Comparison of ENCODE assay signal across 8 cellular contexts in the genomic region with DNA sequence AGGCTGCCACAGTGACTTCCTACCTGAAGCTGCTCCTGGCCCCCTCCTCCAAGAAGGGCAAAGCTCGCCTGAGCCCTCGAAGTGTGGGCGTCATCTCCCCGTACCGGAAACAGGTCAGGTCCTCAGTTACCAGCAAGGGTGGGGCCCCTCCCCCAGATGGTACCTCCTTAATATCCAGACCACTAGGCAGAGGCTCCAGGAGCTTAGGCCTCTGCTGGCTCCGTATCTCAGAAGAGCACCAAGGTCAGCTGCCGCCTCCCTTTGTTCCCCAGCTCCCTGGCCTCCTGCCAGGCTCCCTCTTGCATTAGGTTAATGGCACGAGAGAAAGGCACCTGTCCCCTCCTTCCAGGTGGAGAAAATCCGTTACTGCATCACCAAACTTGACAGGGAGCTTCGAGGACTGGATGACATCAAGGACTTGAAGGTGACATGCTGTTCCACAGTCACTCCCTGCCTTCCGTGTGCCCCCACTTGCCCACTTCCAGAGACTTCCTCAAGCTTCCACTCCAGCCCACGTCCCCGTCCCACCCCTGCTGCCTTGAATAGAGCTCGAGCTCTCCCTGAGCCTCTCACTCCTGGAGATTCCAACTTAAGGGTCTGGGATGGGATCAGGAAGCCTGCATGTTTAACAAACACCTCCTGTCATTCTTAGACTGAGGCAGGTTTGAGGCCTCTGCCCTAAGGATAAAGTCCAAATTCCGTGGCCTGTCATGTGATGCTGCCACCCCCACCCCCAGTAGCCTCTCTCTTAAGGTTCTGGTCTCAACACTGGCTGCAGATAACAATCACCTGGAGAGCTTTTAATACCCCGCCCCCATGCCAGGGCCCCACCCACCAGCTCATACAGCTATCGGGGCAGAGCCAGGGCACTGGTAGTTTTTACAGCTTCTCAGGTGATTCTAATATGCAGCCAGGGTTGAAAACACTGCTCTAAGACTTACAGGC. TPM values are rescaled to one million over a fixed set of nuclear protein-coding genes. Genes with fewer than 3 reads are reported as not detected.
DNase-seq lines count a peak whose midpoint lies in the region; ATAC-seq, FAIRE-seq and TF ChIP-seq lines count a peak whose summit lies in the region.

No MANE protein-coding gene starts in this region.

- H3K4me1 Mint-ChIP-seq in GM23338, result peaks cover 59% of the 10 kb centered on the region

- no peaks in the 10 kb centered on the region for H3K9me3 Mint-ChIP-seq in GM23338

- ATAC-seq in GM23338, result peak; percentile 7
- no peak for ATAC-seq in GM21528 (IDR thresholded peaks at IDR 0.05; ENCODE audit: low FRiP score, unreplicated experiment)
- no peak for ATAC-seq in GM19452 (IDR thresholded peaks at IDR 0.05; ENCODE audit: unreplicated experiment)
- ATAC-seq in HG03175 (IDR thresholded peaks at IDR 0.05; ENCODE audit: unreplicated experiment), result no peak
- no peak for ATAC-seq in GM18498 (IDR thresholded peaks at IDR 0.05; ENCODE audit: unreplicated experiment)

- POLR2A ChIA-PET in endothelial cell of umbilical vein (lab: Charles Lee), result interaction anchor here (0.8 kb wide), 1 partner anchor 258 kb away, joined by 3 read pairs; the partner anchor contains the start of gene SLC16A1

- no peak for FAIRE-seq in endothelial cell of umbilical vein (lab: Jason Lieb, UNC)

- no peak overlapping the region for H4K91ac ChIP-seq in trophoblast cell (ENCODE audit: low read depth, low read length)

- no peak overlapping the region for H4K12ac ChIP-seq in trophoblast cell (ENCODE audit: low read depth, low read length)

- H3K9me2 ChIP-seq in GM23338 (ENCODE audit: insufficient read depth), result no peaks in the 10 kb centered on the region

- intact Hi-C loops in endothelial cell of umbilical vein (cut with micrococcal nuclease), result no loop called here

- WGBS in trophoblast cell (ENCODE audit: extremely low coverage, insufficient coverage, insufficient read length), result no CpG with 5 or more reads among the region's 17 CpGs

- no peaks in the 10 kb centered on the region for H3K9me3 ChIP-seq in endothelial cell of umbilical vein (replicated peaks; ENCODE audit: control insufficient read depth, insufficient read depth, low read length)
- H3K9me3 ChIP-seq in trophoblast cell (ENCODE audit: insufficient read depth, low read depth, low read length), result no peaks in the 10 kb centered on the region

- no peak overlapping the region for H3K4ac ChIP-seq in trophoblast cell (ENCODE audit: low read depth, low read length)

- 0 out of 2 replicates have a peak, but pooled peaks cover 3% of the 10 kb centered on the region for H3F3A ChIP-seq in GM23338 (replicated peaks; ENCODE audit: low read depth)

- no peak for TF ChIP-seq CTCF in GM23338 (conservative IDR thresholded peaks at IDR 0.05; ENCODE audit: low read depth in 2 of 2)
- no peak for TF ChIP-seq CTCF in endothelial cell of umbilical vein (IDR thresholded peaks at IDR 0.05; ENCODE audit: extremely low read depth in 1 of 2, insufficient read depth in 1 of 2, low read depth in 1 of 2, low read length in 2 of 2)

- no peak overlapping the region for H3K27ac Mint-ChIP-seq in GM23338

- peak overlapping the region; percentile 16 for H3K18ac ChIP-seq in trophoblast cell (ENCODE audit: low read length)

- H4K20me1 ChIP-seq in GM23338 (replicated peaks; ENCODE audit: insufficient read depth) (peaks cover 16% of the 10 kb centered on the region; the same call in 1 of the 2 replicates), endothelial cell of umbilical vein (replicated peaks; ENCODE audit: control insufficient read depth, extremely low read depth, insufficient read depth, low read length) (no peaks in the 10 kb centered on the region)

- H3K36me3 Mint-ChIP-seq in GM23338 (ENCODE audit: low read depth), result peaks cover 71% of the 10 kb centered on the region

- H3K14ac ChIP-seq in trophoblast cell (ENCODE audit: low read length), result peak overlapping the region; percentile 13

- H3K9ac ChIP-seq in endothelial cell of umbilical vein (replicated peaks; ENCODE audit: extremely low read depth, insufficient read depth, low read length), result no peak overlapping the region
- H3K9ac ChIP-seq in trophoblast cell (ENCODE audit: low read length), result peak overlapping the region; percentile 18

- H2BK120ac ChIP-seq in trophoblast cell (ENCODE audit: insufficient read depth, low read length, poor library complexity), result no peak overlapping the region

- H3K9me1 ChIP-seq in endothelial cell of umbilical vein (replicated peaks; ENCODE audit: control insufficient read depth, extremely low read depth, insufficient read depth, low read length), result no peaks in the 10 kb centered on the region

- H3K79me1 ChIP-seq in trophoblast cell (ENCODE audit: low read length), result peaks cover 13% of the 10 kb centered on the region

- H2AFZ ChIP-seq in GM23338 (no peak overlapping the region), endothelial cell of umbilical vein (ENCODE audit: low read depth, low read length) (no peak overlapping the region), trophoblast cell (ENCODE audit: insufficient read depth, low read length, poor library complexity) (no peak overlapping the region)

- DNase-seq in GM23338 (ENCODE audit: low spot score) (no peak), NCI-H510A (lab: John Stamatoyannopoulos, UW) (peak; percentile 87), endothelial cell of umbilical vein (ENCODE audit: low read depth, low spot score) (peak; percentile 23), trophoblast cell (peak; percentile 47 to 56)

- no peak overlapping the region for H4K8ac ChIP-seq in trophoblast cell (ENCODE audit: low read depth, low read length)

- H2BK12ac ChIP-seq in trophoblast cell (ENCODE audit: low read length), result no peak overlapping the region

- H3K4me3 Mint-ChIP-seq in GM23338, result no peak overlapping the region

- no TSS peak for BruUV-seq in endothelial cell of umbilical vein (replicated peaks; lab: Mats Ljungman, UMichigan)

- H3K36me3 ChIP-seq in GM23338 (ENCODE audit: insufficient read depth) (peaks cover 4% of the 10 kb centered on the region; the same call in 1 of the 2 replicates), endothelial cell of umbilical vein (ENCODE audit: control insufficient read depth in 2 of 2, extremely low read depth in 1 of 2, insufficient read depth in 2 of 2, low read length in 2 of 2) (peaks cover 20 to 47% of the 10 kb centered on the region in 2 experiments), trophoblast cell (ENCODE audit: control insufficient read depth in 1 of 2, insufficient read depth in 2 of 2, low read length in 2 of 2) (peaks cover 68 to 79% of the 10 kb centered on the region in 2 experiments)

- H2AK5ac ChIP-seq in trophoblast cell (ENCODE audit: low read length), result peak overlapping the region; percentile 20

- H3K27ac ChIP-seq in GM23338 (ENCODE audit: low read depth) (no peak overlapping the region), endothelial cell of umbilical vein (ENCODE audit: insufficient read depth, low read depth, low read length) (no peak overlapping the region), trophoblast cell (ENCODE audit: low read depth, low read length) (peak overlapping the region; percentile 81)

- dilution Hi-C loops in endothelial cell of umbilical vein (cut with MboI; ENCODE audit: extremely low pct_ligation_motif_present, low sequenced_read_pairs), result no loop called here

- no peak overlapping the region for H2BK5ac ChIP-seq in trophoblast cell (ENCODE audit: low read depth, low read length, poor library complexity)

- no peak overlapping the region for H3K4me2 ChIP-seq in GM23338
- H3K4me2 ChIP-seq in endothelial cell of umbilical vein (ENCODE audit: insufficient read depth, low read length), result no peak overlapping the region
- peak overlapping the region; percentile 37 for H3K4me2 ChIP-seq in trophoblast cell (ENCODE audit: low read length)

- H3K23ac ChIP-seq in trophoblast cell (ENCODE audit: low read length), result no peak overlapping the region

- CTCF ChIA-PET in endothelial cell of umbilical vein (lab: Charles Lee), result interaction anchor here (1.1 to 6.7 kb wide), 2 partner anchors 25 to 329 kb away, joined by 3 to 57 read pairs; partner anchors contain the start of gene MOV10

- H3K4me1 ChIP-seq in GM23338 (ENCODE audit: insufficient read depth) (peaks cover 45% of the 10 kb centered on the region), endothelial cell of umbilical vein (ENCODE audit: control insufficient read depth, extremely low read depth, insufficient read depth, low read length) (peaks cover 50% of the 10 kb centered on the region), trophoblast cell (ENCODE audit: control insufficient read depth in 1 of 2, insufficient read depth in 2 of 2, low read length in 2 of 2) (peaks cover 39 to 40% of the 10 kb centered on the region in 2 experiments)

- H3K79me2 ChIP-seq in GM23338 (replicated peaks; ENCODE audit: insufficient read depth) (no peaks in the 10 kb centered on the region), endothelial cell of umbilical vein (ENCODE audit: control insufficient read depth, insufficient read depth, low read length) (peaks cover 15% of the 10 kb centered on the region), trophoblast cell (ENCODE audit: control insufficient read depth, insufficient read depth, low read length, poor library complexity) (peaks cover 4% of the 10 kb centered on the region)

- TF ChIP-seq POLR2A in endothelial cell of umbilical vein (IDR thresholded peaks at IDR 0.05; ENCODE audit: low read depth, low read length), result peak; percentile 52

- H3K27me3 ChIP-seq in GM23338 (ENCODE audit: insufficient read depth) (peaks cover 20% of the 10 kb centered on the region), endothelial cell of umbilical vein (ENCODE audit: control insufficient read depth in 2 of 2, insufficient read depth in 2 of 2, low read length in 2 of 2) (no peaks in the 10 kb centered on the region), trophoblast cell (ENCODE audit: insufficient read depth, low read length) (no peaks in the 10 kb centered on the region)

- peaks cover 39% of the 10 kb centered on the region for H3K27me3 Mint-ChIP-seq in GM23338 (ENCODE audit: insufficient read depth, low read depth, poor library complexity)

- no peak overlapping the region for H3K4me3 ChIP-seq in GM23338
- H3K4me3 ChIP-seq in endothelial cell of umbilical vein (replicated peaks in 1 of 3; ENCODE audit: insufficient read depth in 1 of 3, low read depth in 1 of 3, low read length in 3 of 3), result no peak overlapping the region
- no peak overlapping the region for H3K4me3 ChIP-seq in trophoblast cell (ENCODE audit: low read depth, low read length)

RNA-seq across cellular contexts. Expression of gene RHOC, which starts 8.3 kb away (rescaled TPM):
- 51.3 and 65.4 TPM in 2 replicates for total RNA-seq in GM23338 (2014; rRNA removed; shearing (Covaris generic))
- polyA plus RNA-seq in GM23338 (2016; fragmentation: Nextera tagmentation; extraction: Ambion mirVana) (73.5 and 76.7 TPM in 2 replicates), endothelial cell of umbilical vein (1,244 and 1,340 TPM in 2 replicates)
- 652 and 699 TPM in 2 replicates for total RNA-seq in endothelial cell of umbilical vein
- 1,507 and 1,589 TPM in 2 replicates for polyA plus RNA-seq in endothelial cell of umbilical vein (2011; cell fraction: cytosol; rRNA removed)
- 615 and 657 TPM in 2 replicates for polyA plus RNA-seq in endothelial cell of umbilical vein (2011; cell fraction: nucleus; rRNA removed)
- polyA plus RNA-seq in endothelial cell of umbilical vein (2012), result 941 and 1,005 TPM in 2 replicates
- 905 and 1,030 TPM in 2 replicates for polyA minus RNA-seq in endothelial cell of umbilical vein
- 73.2 TPM for polyA minus RNA-seq in endothelial cell of umbilical vein (2011; cell fraction: cytosol; rRNA and poly(A)+ RNA removed)
- polyA minus RNA-seq in endothelial cell of umbilical vein (2011; cell fraction: nucleus; rRNA and poly(A)+ RNA removed), result 134 and 141 TPM in 2 replicates
- 286 and 295 TPM in 2 replicates for polyA plus RNA-seq in trophoblast cell (2013)

RNA-seq across cellular contexts. Expression of gene PPM1J, which starts 16.5 kb away (rescaled TPM):
- total RNA-seq in GM23338 (2014; rRNA removed; shearing (Covaris generic)), result 12.7 and 22.4 TPM in 2 replicates
- polyA plus RNA-seq in GM23338 (2016; fragmentation: Nextera tagmentation; extraction: Ambion mirVana) (17.9 and 19.0 TPM in 2 replicates), endothelial cell of umbilical vein (3.1 and 3.2 TPM in 2 replicates)
- 1.7 and 2.4 TPM in 2 replicates for total RNA-seq in endothelial cell of umbilical vein
- polyA plus RNA-seq in endothelial cell of umbilical vein (2011; cell fraction: cytosol; rRNA removed), result 1.7 and 2.7 TPM in 2 replicates
- 6.6 and 7.0 TPM in 2 replicates for polyA plus RNA-seq in endothelial cell of umbilical vein (2011; cell fraction: nucleus; rRNA removed)
- 1.4 and 1.7 TPM in 2 replicates for polyA plus RNA-seq in endothelial cell of umbilical vein (2012)
- 1.0 and 1.7 TPM in 2 replicates for polyA minus RNA-seq in endothelial cell of umbilical vein
- polyA minus RNA-seq in endothelial cell of umbilical vein (2011; cell fraction: cytosol; rRNA and poly(A)+ RNA removed), result not detected
- polyA minus RNA-seq in endothelial cell of umbilical vein (2011; cell fraction: nucleus; rRNA and poly(A)+ RNA removed), result 0.58 and 0.96 TPM in 2 replicates
- polyA plus RNA-seq in trophoblast cell (2013), result 2.2 and 2.3 TPM in 2 replicates

RNA-seq across cellular contexts. Expression of gene MOV10, which starts 24.2 kb away (rescaled TPM):
- total RNA-seq in GM23338 (2014; rRNA removed; shearing (Covaris generic)), result 56.8 and 77.6 TPM in 2 replicates
- polyA plus RNA-seq in GM23338 (2016; fragmentation: Nextera tagmentation; extraction: Ambion mirVana) (52.4 and 53.6 TPM in 2 replicates), endothelial cell of umbilical vein (97.1 and 98.0 TPM in 2 replicates)
- total RNA-seq in endothelial cell of umbilical vein, result 103 and 113 TPM in 2 replicates
- 57.2 and 77.0 TPM in 2 replicates for polyA plus RNA-seq in endothelial cell of umbilical vein (2011; cell fraction: cytosol; rRNA removed)
- 307 and 333 TPM in 2 replicates for polyA plus RNA-seq in endothelial cell of umbilical vein (2011; cell fraction: nucleus; rRNA removed)
- polyA plus RNA-seq in endothelial cell of umbilical vein (2012), result 53.5 and 58.7 TPM in 2 replicates
- 70.9 and 100 TPM in 2 replicates for polyA minus RNA-seq in endothelial cell of umbilical vein
- 36.7 TPM for polyA minus RNA-seq in endothelial cell of umbilical vein (2011; cell fraction: cytosol; rRNA and poly(A)+ RNA removed)
- 88.9 and 98.3 TPM in 2 replicates for polyA minus RNA-seq in endothelial cell of umbilical vein (2011; cell fraction: nucleus; rRNA and poly(A)+ RNA removed)
- 55.1 and 55.6 TPM in 2 replicates for polyA plus RNA-seq in trophoblast cell (2013)
